1 cellular context compared by ENCODE assay signal in genomic region chr10:124944982-124945381, GRCh38.
TF ChIP-seq lines count a peak whose summit lies in the region.

No MANE protein-coding gene starts in this region.

TF ChIP-seq in GM23338, 12 proteins besides CTCF, POLR2A, EP300 and RAD21 (continued from another document):
- no peak for TF ChIP-seq ZNF462 (CRISPR knock-in tag; IDR thresholded peaks at IDR 0.05)
- TF ChIP-seq, protein P1, sequence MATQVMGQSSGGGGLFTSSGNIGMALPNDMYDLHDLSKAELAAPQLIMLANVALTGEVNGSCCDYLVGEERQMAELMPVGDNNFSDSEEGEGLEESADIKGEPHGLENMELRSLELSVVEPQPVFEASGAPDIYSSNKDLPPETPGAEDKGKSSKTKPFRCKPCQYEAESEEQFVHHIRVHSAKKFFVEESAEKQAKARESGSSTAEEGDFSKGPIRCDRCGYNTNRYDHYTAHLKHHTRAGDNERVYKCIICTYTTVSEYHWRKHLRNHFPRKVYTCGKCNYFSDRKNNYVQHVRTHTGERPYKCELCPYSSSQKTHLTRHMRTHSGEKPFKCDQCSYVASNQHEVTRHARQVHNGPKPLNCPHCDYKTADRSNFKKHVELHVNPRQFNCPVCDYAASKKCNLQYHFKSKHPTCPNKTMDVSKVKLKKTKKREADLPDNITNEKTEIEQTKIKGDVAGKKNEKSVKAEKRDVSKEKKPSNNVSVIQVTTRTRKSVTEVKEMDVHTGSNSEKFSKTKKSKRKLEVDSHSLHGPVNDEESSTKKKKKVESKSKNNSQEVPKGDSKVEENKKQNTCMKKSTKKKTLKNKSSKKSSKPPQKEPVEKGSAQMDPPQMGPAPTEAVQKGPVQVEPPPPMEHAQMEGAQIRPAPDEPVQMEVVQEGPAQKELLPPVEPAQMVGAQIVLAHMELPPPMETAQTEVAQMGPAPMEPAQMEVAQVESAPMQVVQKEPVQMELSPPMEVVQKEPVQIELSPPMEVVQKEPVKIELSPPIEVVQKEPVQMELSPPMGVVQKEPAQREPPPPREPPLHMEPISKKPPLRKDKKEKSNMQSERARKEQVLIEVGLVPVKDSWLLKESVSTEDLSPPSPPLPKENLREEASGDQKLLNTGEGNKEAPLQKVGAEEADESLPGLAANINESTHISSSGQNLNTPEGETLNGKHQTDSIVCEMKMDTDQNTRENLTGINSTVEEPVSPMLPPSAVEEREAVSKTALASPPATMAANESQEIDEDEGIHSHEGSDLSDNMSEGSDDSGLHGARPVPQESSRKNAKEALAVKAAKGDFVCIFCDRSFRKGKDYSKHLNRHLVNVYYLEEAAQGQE (IDR thresholded peaks at IDR 0.05; ENCODE audit: unreplicated experiment) = no peak
- no peak for TF ChIP-seq CREB1 (CRISPR knock-in tag; IDR thresholded peaks at IDR 0.05; ENCODE audit: low read depth)
- TF ChIP-seq STAT1 (IDR thresholded peaks at IDR 0.05; ENCODE audit: unreplicated experiment) = no peak
- no peak for TF ChIP-seq EZH2 (IDR thresholded peaks at IDR 0.05; ENCODE audit: low read depth, unreplicated experiment)
- TF ChIP-seq ZNF114 (CRISPR knock-in tag; IDR thresholded peaks at IDR 0.05) = no peak
